Comparison of ENCODE assay signal across 6 cellular contexts in genomic region chr19:39398297-39398864, GRCh38. TPM values are rescaled to one million over a fixed set of nuclear protein-coding genes. Genes with fewer than 3 reads are reported as not detected.
DNase-seq lines count a peak whose midpoint lies in the region; ATAC-seq and TF ChIP-seq lines count a peak whose summit lies in the region.

No MANE protein-coding gene starts in this region.

- H3K4me1 ChIP-seq in upper lobe of right lung, result peaks cover 38% of the 10 kb centered on the region

- peak overlapping the region; percentile 19 for H3K4me3 ChIP-seq in upper lobe of right lung

- peak overlapping the region; percentile 43 to 45 for H3K4me3 Mint-ChIP-seq in activated T-cell treated with anti-CD3 and anti-CD28 coated beads, Interleukin-2, amount 50 U/mL, for 72 hours

- H3K36me3 Mint-ChIP-seq in activated T-cell treated with anti-CD3 and anti-CD28 coated beads, Interleukin-2, amount 50 U/mL, for 72 hours (ENCODE audit: insufficient read depth in 2 of 2), result peaks cover 0 to 9% of the 10 kb centered on the region in 2 donors

- POLR2A ChIA-PET in HEK293T (lab: Yijun Ruan, JAX), result interaction anchor here (1.0 to 2.0 kb wide), 3 partner anchors 9 to 37 kb away, joined by 7 to 17 read pairs (median 9); partner anchors contain the start of genes PLEKHG2 and RPS16

- H3K9me3 Mint-ChIP-seq in activated T-cell treated with anti-CD3 and anti-CD28 coated beads, Interleukin-2, amount 50 U/mL, for 72 hours, result no peaks in the 10 kb centered on the region

- peak in 1 of 2 donors; percentile 10 for ATAC-seq in activated T-cell treated with anti-CD3 and anti-CD28 coated beads, Interleukin-2, amount 50 U/mL, for 72 hours (replicated peaks in 1 of 2)
- ATAC-seq in upper lobe of right lung, result peak; percentile 47

- H3K4me1 Mint-ChIP-seq in activated T-cell treated with anti-CD3 and anti-CD28 coated beads, Interleukin-2, amount 50 U/mL, for 72 hours (ENCODE audit: low read depth), result peaks cover 77% of the 10 kb centered on the region

- peak overlapping the region; percentile 92 for H3K27ac ChIP-seq in upper lobe of right lung

- H3K27me3 ChIP-seq in upper lobe of right lung, result no peaks in the 10 kb centered on the region

- CTCF ChIA-PET in HEK293T (lab: Yijun Ruan, JAX), result interaction anchor here (0.6 to 2.8 kb wide), 4 partner anchors 10 to 277 kb away, joined by 3 to 25 read pairs (median 6); partner anchors contain the start of gene PLEKHG2

- peak overlapping the region; percentile 53 for H3K27ac Mint-ChIP-seq in activated T-cell treated with anti-CD3 and anti-CD28 coated beads, Interleukin-2, amount 50 U/mL, for 72 hours

- intact Hi-C loops in upper lobe of right lung (cut with DNase I), result no loop called here

- peaks cover 26% of the 10 kb centered on the region for H3K36me3 ChIP-seq in upper lobe of right lung

- no peaks in the 10 kb centered on the region for H3K27me3 Mint-ChIP-seq in activated T-cell treated with anti-CD3 and anti-CD28 coated beads, Interleukin-2, amount 50 U/mL, for 72 hours (ENCODE audit: low read depth)

- TF ChIP-seq CTCF in upper lobe of right lung (IDR thresholded peaks at IDR 0.05), result no peak

- H3K9me3 ChIP-seq in upper lobe of right lung, result no peaks in the 10 kb centered on the region

- DNase-seq in HT-29 (ENCODE audit: low spot score) (peak; percentile 95), kidney tubule cell (ENCODE audit: low spot score) (peak; percentile 61), upper lobe of right lung (peak; percentile 87), NCI-H2171 (lab: John Stamatoyannopoulos, UW) (no peak), HEK293T (ENCODE audit: extremely low spot score) (no peak)
- peak; percentile 68 to 73 for DNase-seq in activated T-cell treated with anti-CD3 and anti-CD28 coated beads, Interleukin-2, amount 50 U/mL, for 72 hours

TF ChIP-seq in HEK293T, 16 proteins besides CTCF, POLR2A, EP300 and RAD21:
- TF ChIP-seq TARDBP (IDR thresholded peaks at IDR 0.05) (no peak), FOXM1 (IDR thresholded peaks at IDR 0.05; ENCODE audit: borderline replicate concordance) (no peak), BHLHE40 (IDR thresholded peaks at IDR 0.05; ENCODE audit: borderline replicate concordance) (no peak), ELF4 (IDR thresholded peaks at IDR 0.05) (no peak), FOXA1 (IDR thresholded peaks at IDR 0.05) (no peak), CTBP1 (IDR thresholded peaks at IDR 0.05; ENCODE audit: borderline replicate concordance) (no peak), NFRKB (IDR thresholded peaks at IDR 0.05) (no peak), HDGF (IDR thresholded peaks at IDR 0.05; ENCODE audit: borderline replicate concordance) (no peak), FOXK2 (IDR thresholded peaks at IDR 0.05) (no peak), PKNOX1 (IDR thresholded peaks at IDR 0.05) (no peak), SP1 (IDR thresholded peaks at IDR 0.05) (no peak), ZNF384 (IDR thresholded peaks at IDR 0.05) (no peak), SUZ12 (IDR thresholded peaks at IDR 0.05) (no peak), L3MBTL2 (conservative IDR thresholded peaks at IDR 0.05) (no peak), ARNT (IDR thresholded peaks at IDR 0.05) (no peak), LEF1 (IDR thresholded peaks at IDR 0.05; ENCODE audit: borderline replicate concordance) (no peak)

RNA-seq across cellular contexts. Expression of gene MED29, which starts 7.2 kb away (rescaled TPM):
- total RNA-seq in HT-29 (2014; rRNA removed; shearing (Covaris generic)), result 59.7 and 64.3 TPM in 2 replicates
- 10 to 100 TPM; 26.4 to 34.3 TPM for total RNA-seq in activated T-cell treated with anti-CD3 and anti-CD28 coated beads, Interleukin-2, amount 50 U/mL, for 72 hours
- 28.8 TPM for total RNA-seq in upper lobe of right lung

RNA-seq across cellular contexts. Expression of gene PAF1, which starts 7.5 kb away (rescaled TPM):
- 109 and 115 TPM in 2 replicates for total RNA-seq in HT-29 (2014; rRNA removed; shearing (Covaris generic))
- total RNA-seq in activated T-cell treated with anti-CD3 and anti-CD28 coated beads, Interleukin-2, amount 50 U/mL, for 72 hours, result 10 to 100 TPM; 52.0 TPM
- 33.3 TPM for total RNA-seq in upper lobe of right lung

RNA-seq across cellular contexts. Expression of gene ZFP36, which starts 8.3 kb away (rescaled TPM):
- 124 and 131 TPM in 2 replicates for total RNA-seq in HT-29 (2014; rRNA removed; shearing (Covaris generic))
- 100 to 1,000 TPM in 1 of 2 donors, 10 to 100 TPM in 1; 81.4 to 108 TPM for total RNA-seq in activated T-cell treated with anti-CD3 and anti-CD28 coated beads, Interleukin-2, amount 50 U/mL, for 72 hours
- 224 TPM for total RNA-seq in upper lobe of right lung

RNA-seq across cellular contexts. Expression of gene PLEKHG2, which starts 14.1 kb away (rescaled TPM):
- 51.0 and 61.2 TPM in 2 replicates for total RNA-seq in HT-29 (2014; rRNA removed; shearing (Covaris generic))
- total RNA-seq in activated T-cell treated with anti-CD3 and anti-CD28 coated beads, Interleukin-2, amount 50 U/mL, for 72 hours, result 10 to 100 TPM; 86.5 to 92.1 TPM
- total RNA-seq in upper lobe of right lung, result 32.4 TPM

RNA-seq across cellular contexts. Expression of gene RPS16, which starts 37.4 kb away (rescaled TPM):
- total RNA-seq in HT-29 (2014; rRNA removed; shearing (Covaris generic)), result 798 and 1,020 TPM in 2 replicates
- 1,000 to 10,000 TPM; 3,177 to 3,644 TPM for total RNA-seq in activated T-cell treated with anti-CD3 and anti-CD28 coated beads, Interleukin-2, amount 50 U/mL, for 72 hours
- 1,446 TPM for total RNA-seq in upper lobe of right lung

Comparison
In these comparisons a context has a peak if more than half of its experiments do, and no peak if none do; other contexts are left out.
1. DNase-seq: peak in HT-29 (single experiment), activated T-cell treated with anti-CD3 and anti-CD28 coated beads, Interleukin-2, amount 50 U/mL, for 72 hours (2 of 2), kidney tubule cell (single experiment) and upper lobe of right lung (single experiment); none in NCI-H2171 (single experiment) and HEK293T (single experiment).